ENCODE assay signal across 9 cellular contexts in the genomic region with DNA sequence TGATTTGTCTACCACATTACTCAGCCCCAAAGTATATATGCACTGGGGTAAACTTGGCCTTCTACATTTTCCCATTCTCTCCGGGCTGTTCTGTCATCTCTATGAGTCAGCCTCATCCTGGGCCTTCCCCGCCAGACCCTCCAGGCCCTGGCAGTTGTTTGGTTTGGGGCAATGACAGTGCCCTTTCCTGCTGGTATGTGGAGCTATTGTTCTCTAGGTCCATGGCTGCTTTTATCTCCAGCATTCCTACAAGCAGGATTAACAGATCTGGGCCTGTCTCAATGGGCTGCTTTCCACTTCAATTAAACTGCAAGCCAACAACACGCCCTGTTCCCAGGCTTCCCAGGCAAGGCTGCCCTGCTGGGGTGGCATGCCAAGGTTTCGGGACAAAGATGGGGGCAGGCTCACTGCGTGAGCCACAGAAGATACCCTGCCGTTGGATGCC.
DNase-seq lines count a peak whose midpoint lies in the region; ATAC-seq lines count a peak whose summit lies in the region.
"Had no signal": no experiment of that assay in that cellular context is flagged by ENCODE, and none has a peak within 500 bp of the region (broad histone marks: within the 10 kb centered on the region; RNA-seq: fewer than 3 reads in every experiment).

No MANE protein-coding gene starts in this region.

- ATAC-seq in HG03135 (IDR thresholded peaks at IDR 0.05; ENCODE audit: unreplicated experiment) (no peak), GM19324 (IDR thresholded peaks at IDR 0.05; ENCODE audit: low FRiP score, unreplicated experiment) (no peak)

- DNase-seq in GOT3 (lab: John Stamatoyannopoulos, UW) (peak; percentile 47), amniotic stem cell (lab: John Stamatoyannopoulos, UW) (peak; percentile 52), foreskin melanocyte (peak; percentile 29), retina (peak; percentile 52), HuH-7.5 (ENCODE audit: low spot score) (no peak), GM19240 (ENCODE audit: insufficient read length, low spot score) (no peak)
- DNase-seq: NCI-H1930 had no signal

Comparison
In these comparisons a context has a peak if more than half of its experiments do, and no peak if none do; other contexts are left out.
1. DNase-seq: peak in GOT3 (single experiment), amniotic stem cell (single experiment), foreskin melanocyte (single experiment) and retina (single experiment); none in HuH-7.5 (single experiment) and GM19240 (single experiment).